In the genomic region with DNA sequence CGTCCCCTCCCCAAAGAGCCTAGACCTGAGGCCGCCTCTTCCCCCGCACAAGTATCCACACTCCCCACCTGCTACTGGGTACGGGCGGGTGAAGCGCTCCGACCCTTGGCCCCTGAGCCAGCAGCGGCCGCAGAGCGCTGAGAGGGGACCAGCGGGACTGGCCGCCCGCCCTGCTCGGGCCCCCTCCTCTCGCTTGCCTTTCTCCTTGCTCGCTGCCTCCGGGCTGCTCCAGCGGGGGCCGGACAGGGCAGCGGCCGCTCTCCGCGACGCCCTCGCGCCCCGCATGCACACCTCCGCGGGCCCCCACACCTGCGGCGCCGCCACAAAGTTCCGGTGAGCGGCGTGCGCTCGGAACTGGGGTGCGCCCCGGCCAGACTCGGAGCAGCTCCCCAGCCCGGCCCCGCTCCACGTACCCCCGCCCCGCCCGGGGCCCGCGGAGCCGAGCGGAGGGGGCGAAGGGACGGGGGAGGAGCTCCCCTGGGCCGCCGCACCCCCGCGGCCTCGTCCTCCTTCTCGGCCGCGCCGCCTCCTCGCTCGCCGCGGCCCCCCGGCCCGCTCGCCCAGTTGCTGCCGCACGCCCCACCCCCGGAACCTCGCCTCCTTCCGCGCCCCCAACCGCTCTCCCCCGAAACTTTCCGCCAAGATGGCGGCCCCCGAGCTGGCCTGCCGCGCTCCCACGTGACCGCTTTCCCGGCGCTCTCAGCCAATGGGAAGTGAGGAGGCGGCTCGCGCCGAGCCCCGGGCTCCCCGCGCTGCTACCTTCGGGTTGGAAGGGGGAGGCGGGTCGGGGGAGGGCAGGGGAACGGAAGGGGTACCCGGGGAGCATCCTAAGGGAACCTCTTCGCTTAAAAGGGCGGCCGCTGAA, we compare ENCODE assay signal across 8 cellular contexts. TPM values are rescaled to one million over a fixed set of nuclear protein-coding genes. Genes with fewer than 3 reads are reported as not detected.
DNase-seq lines count a peak whose midpoint lies in the region; ATAC-seq and TF ChIP-seq lines count a peak whose summit lies in the region.

No MANE protein-coding gene starts in this region.

- H3K4me3 ChIP-seq in duodenal mucosa (ENCODE audit: low read depth in 1 of 2, low read length in 2 of 2), result peak overlapping the region; percentile 97
- H3K4me3 ChIP-seq in lower lobe of right lung, result peak overlapping the region; percentile 98

- H3K4me1 ChIP-seq in duodenal mucosa (ENCODE audit: control insufficient read depth in 1 of 2, insufficient read depth in 2 of 2, low read length in 2 of 2) (peaks cover 22 to 30% of the 10 kb centered on the region in 2 donors), lower lobe of right lung (peaks cover 41% of the 10 kb centered on the region)

- TF ChIP-seq CTCF in C4-2B (conservative IDR thresholded peaks at IDR 0.05), result no peak
- no peak for TF ChIP-seq CTCF in lower lobe of right lung (IDR thresholded peaks at IDR 0.05)

- H3K9ac ChIP-seq in duodenal mucosa (ENCODE audit: low read depth in 1 of 2, low read length in 2 of 2), result peak overlapping the region; percentile 85 to 90

- peaks cover 0 to 10% of the 10 kb centered on the region in 2 donors for H3K36me3 ChIP-seq in duodenal mucosa (ENCODE audit: control insufficient read depth in 1 of 2, insufficient read depth in 2 of 2, low read length in 2 of 2)
- H3K36me3 ChIP-seq in lower lobe of right lung, result peaks cover 4% of the 10 kb centered on the region

- intact Hi-C loops in lower lobe of right lung (cut with DNase I), result no loop called here

- ATAC-seq in GM19397 (IDR thresholded peaks at IDR 0.05; ENCODE audit: unreplicated experiment) (peak; percentile 80), HG03521 (IDR thresholded peaks at IDR 0.05; ENCODE audit: unreplicated experiment) (peak; percentile 63), lower lobe of right lung (peak; percentile 94 to 95)

- DNase-seq in NCI-H526 treated with DMSO at 0.1 percent for 48 hours (lab: John Stamatoyannopoulos, UW) (peak; percentile 82), lower lobe of right lung (peak; percentile 93)
- DNase-seq in activated CD4-positive, alpha-beta T cell treated with anti-CD3 and anti-CD28 coated beads, Interleukin-2, amount 50 U/mL, for 48 hours, result peak; percentile 90 to 92
- DNase-seq in stimulated activated CD4-positive, alpha-beta T cell treated with anti-CD3 and anti-CD28 coated beads, TNF-alpha, amount 100 ng/mL, for 1 hour (ENCODE audit: low read depth in 3 of 3, low spot score in 1 of 3), result peak; percentile 59 to 79 (median 77)

- H3K27me3 ChIP-seq in duodenal mucosa (ENCODE audit: control insufficient read depth in 1 of 2, insufficient read depth in 2 of 2, low read length in 2 of 2) (no peaks in the 10 kb centered on the region), lower lobe of right lung (ENCODE audit: low read depth) (no peaks in the 10 kb centered on the region)

- H3K27ac ChIP-seq in C4-2B (peak overlapping the region; percentile 91), duodenal mucosa (ENCODE audit: low read depth, low read length) (peak overlapping the region; percentile 91), lower lobe of right lung (peak overlapping the region; percentile 92)

- no peaks in the 10 kb centered on the region for H3K9me3 ChIP-seq in duodenal mucosa (ENCODE audit: control insufficient read depth in 1 of 2, low read length in 2 of 2)
- H3K9me3 ChIP-seq in lower lobe of right lung, result no peaks in the 10 kb centered on the region

RNA-seq across cellular contexts. Expression of a gene that starts 0.7 kb away (rescaled TPM):
- total RNA-seq in lower lobe of right lung, result 80.2 TPM

Comparison
In these comparisons a context has a peak if more than half of its experiments do, and no peak if none do; other contexts are left out.
1. Peak in every context shown above with its lines: DNase-seq, ATAC-seq, H3K4me3 ChIP-seq and H3K27ac ChIP-seq.